Comparison of ENCODE assay signal across 15 cellular contexts in the genomic region with DNA sequence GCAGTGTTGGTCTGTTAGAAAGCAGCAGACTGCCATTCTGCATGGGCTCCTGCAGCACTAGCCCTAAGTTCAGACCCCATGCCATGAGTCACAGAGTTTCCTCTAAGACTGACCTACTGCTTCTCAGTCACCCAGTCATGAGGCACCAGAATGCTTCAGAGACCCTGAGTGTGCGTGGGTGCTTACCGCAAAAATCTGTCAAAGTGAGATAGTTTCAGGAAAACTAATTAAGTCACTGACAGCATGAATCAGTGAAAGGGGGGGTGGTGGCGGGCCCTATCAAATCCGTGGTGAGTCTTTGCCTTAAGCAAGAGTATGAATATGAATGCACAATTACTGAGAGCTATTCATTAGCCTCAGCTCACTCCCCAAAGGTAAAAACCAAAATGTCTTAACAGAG.
DNase-seq lines count a peak whose midpoint lies in the region; ATAC-seq, FAIRE-seq and TF ChIP-seq lines count a peak whose summit lies in the region.
"Had no signal": no experiment of that assay in that cellular context is flagged by ENCODE, and none has a peak within 500 bp of the region (broad histone marks: within the 10 kb centered on the region; RNA-seq: fewer than 3 reads in every experiment).

No MANE protein-coding gene starts in this region.

- RAD21 ChIA-PET in GM12878 (lab: Charles Lee; ENCODE audit: unreplicated experiment), result interaction anchor here (0.7 to 3.8 kb wide), 4 partner anchors 13 to 1260 kb away, joined by 3 to 9 read pairs (median 4); no protein-coding TSS in a partner anchor

- TF ChIP-seq EP300 in GM12878 (IDR thresholded peaks at IDR 0.05; ENCODE audit: borderline replicate concordance in 1 of 2, control insufficient read depth in 1 of 2, low read depth in 2 of 2, low read length in 2 of 2), result no peak

- SMC1A ChIA-PET in GM12878 (lab: Charles Lee; ENCODE audit: uncharacterized antibody, unreplicated experiment), result interaction anchor here (0.5 to 6.7 kb wide), 7 partner anchors 12 to 81 kb away, joined by 4 to 60 read pairs (median 5); no protein-coding TSS in a partner anchor

- H3K9me3 ChIP-seq in GM12878 (replicated peaks; ENCODE audit: control insufficient read depth, insufficient read depth, low read length) (no peaks in the 10 kb centered on the region), psoas muscle (no peaks in the 10 kb centered on the region)

- H3K36me3 ChIP-seq in GM12878 (ENCODE audit: control insufficient read depth in 2 of 2, insufficient read depth in 2 of 2, low read length in 1 of 2) (no peaks in the 10 kb centered on the region), psoas muscle (ENCODE audit: insufficient read depth in 1 of 2, low read depth in 1 of 2) (no peaks in the 10 kb centered on the region)

- no peak for TF ChIP-seq CTCF in GM12878 (IDR thresholded peaks at IDR 0.05 in 2 of 3, conservative IDR thresholded peaks at IDR 0.05 in 1 of 3; ENCODE audit: control insufficient read depth in 2 of 3, extremely low read depth in 1 of 3, insufficient read depth in 1 of 3, low read depth in 3 of 3, low read length in 3 of 3)
- no peak for TF ChIP-seq CTCF in psoas muscle (IDR thresholded peaks at IDR 0.05)

- CTCF ChIA-PET in GM12878 (lab: Yijun Ruan, JAX), result interaction anchor here (0.7 to 1.1 kb wide), 3 partner anchors 9 to 26 kb away, joined by 3 to 4 read pairs (median 3); no protein-coding TSS in a partner anchor

- no peak overlapping the region for H2AFZ ChIP-seq in GM12878 (ENCODE audit: control insufficient read depth, low read depth, low read length)
- H2AFZ ChIP-seq: PC-9 had no signal

- intact Hi-C loops in GM12878 (cut with micrococcal nuclease; ENCODE audit: unreplicated experiment) (no loop called here), psoas muscle (cut with DNase I) (no loop called here)

- H3K79me2 ChIP-seq in GM12878 (ENCODE audit: control insufficient read depth, insufficient read depth, low read length), result no peaks in the 10 kb centered on the region

- in situ Hi-C loops in GM12878 (cut with MboI), result no loop called here

- H3K4me3 ChIP-seq in GM12878, result no peak overlapping the region
- no peak overlapping the region for H3K4me3 ChIP-seq in psoas muscle
- H3K4me3 ChIP-seq: PC-9 had no signal

- H3K27ac ChIP-seq in GM12878 (ENCODE audit: control insufficient read depth, insufficient read depth) (no peak overlapping the region), psoas muscle (no peak overlapping the region)
- H3K27ac ChIP-seq: PC-9 had no signal

- no peak overlapping the region for H3K4me2 ChIP-seq in GM12878 (ENCODE audit: control insufficient read depth, insufficient read depth)
- H3K4me2 ChIP-seq: PC-9 had no signal

- POLR2A ChIA-PET in GM12878 (lab: Charles Lee), result interaction anchor here (1.4 kb wide), 1 partner anchor 98 kb away, joined by 4 read pairs; a partner anchor contains a TSS

- FAIRE-seq in GM12878 (lab: Jason Lieb, UNC), result no peak
- FAIRE-seq: GM18507 had no signal

- 0% methylated on average over 4 of the region's 4 CpGs for WGBS in GM12878 (ENCODE audit: insufficient coverage, insufficient replicate concordance, low lambda C conversion rate, missing lambda C conversion rate)
- 79 to 80% (median 79%) methylated on average over 4 of the region's 4 CpGs for WGBS in psoas muscle, 3 donors

- no peak for TF ChIP-seq RAD21 in GM12878 (IDR thresholded peaks at IDR 0.05; ENCODE audit: insufficient read depth, low read depth, low read length)

- no peak overlapping the region for H3K9ac ChIP-seq in GM12878 (ENCODE audit: control insufficient read depth, insufficient read depth, low read length)

- no peak for TF ChIP-seq POLR2A in GM12878 (IDR thresholded peaks at IDR 0.05; ENCODE audit: low read depth, low read length)

- no TSS peak for BruUV-seq in GM12878 (replicated peaks; lab: Mats Ljungman, UMichigan)

- no peaks in the 10 kb centered on the region for H4K20me1 ChIP-seq in GM12878 (ENCODE audit: control insufficient read depth, insufficient read depth)

- H3K4me1 ChIP-seq in GM12878 (ENCODE audit: control insufficient read depth, insufficient read depth, low read length), result no peaks in the 10 kb centered on the region
- H3K4me1 ChIP-seq in psoas muscle, result no peaks in the 10 kb centered on the region

- H3K27me3 ChIP-seq in GM12878 (replicated peaks in 1 of 2; ENCODE audit: control insufficient read depth in 2 of 2, insufficient read depth in 2 of 2, low read length in 1 of 2), result no peaks in the 10 kb centered on the region
- H3K27me3 ChIP-seq in psoas muscle (ENCODE audit: insufficient read depth in 3 of 3, low read length in 2 of 3), result no peaks in the 10 kb centered on the region

- ATAC-seq in HG02884 (IDR thresholded peaks at IDR 0.05; ENCODE audit: unreplicated experiment) (peak; percentile 50), GM12878 (peak; percentile 86), psoas muscle (no peak), GM21529 (IDR thresholded peaks at IDR 0.05; ENCODE audit: unreplicated experiment) (no peak)

- DNase-seq in activated T-cell treated with anti-CD3 and anti-CD28 coated beads, Interleukin-2, amount 50 U/mL, for 48 hours, result peak; percentile 21 to 30
- DNase-seq in activated T-cell treated with anti-CD3 and anti-CD28 coated beads for 4 hours (no peak), GM12878 (ENCODE audit: low read depth, low spot score) (no peak), renal cortical epithelial cell (ENCODE audit: low read depth) (peak; percentile 95), psoas muscle (no peak), NCI-H2029 (lab: John Stamatoyannopoulos, UW) (no peak)
- DNase-seq: aorta, DMS79, endodermal cell, NCI-H187 treated with DMSO at 0.1 percent for 48 hours, PC-9, T1000 had no signal

TF ChIP-seq in GM12878, 131 proteins besides CTCF, POLR2A, EP300 and RAD21:
- TF ChIP-seq IKZF1 (conservative IDR thresholded peaks at IDR 0.05) (peak; percentile 75), NBN (IDR thresholded peaks at IDR 0.05) (0 out of 2 replicates have a peak, but pooled peaks have one; percentile 27), RAD51 (IDR thresholded peaks at IDR 0.05) (no peak), NR2F1 (conservative IDR thresholded peaks at IDR 0.05) (0 out of 2 replicates have a peak, but pooled peaks have one; percentile 54), MTA2 (IDR thresholded peaks at IDR 0.05; ENCODE audit: low read depth) (peak; percentile 91), GATAD2B (conservative IDR thresholded peaks at IDR 0.05; ENCODE audit: low read depth) (peak; percentile 38; the same call in 1 of the 2 replicates), BHLHE40 (IDR thresholded peaks at IDR 0.05; ENCODE audit: borderline replicate concordance in 1 of 2, low read depth in 2 of 2, low read length in 1 of 2) (peak in 1 of 2 experiments; percentile 47; a peak in 1 of 4 replicates), DPF2 (IDR thresholded peaks at IDR 0.05) (peak; percentile 65; the same call in 1 of the 2 replicates), IKZF2 (IDR thresholded peaks at IDR 0.05) (peak; percentile 29 to 49; a peak in 2 of 4 replicates), ATF7 (IDR thresholded peaks at IDR 0.05; ENCODE audit: low read depth) (peak; percentile 84), BCL11A (IDR thresholded peaks at IDR 0.05; ENCODE audit: low read depth, low read length) (0 out of 2 replicates have a peak, but pooled peaks have one; percentile 36), ETV6 (conservative IDR thresholded peaks at IDR 0.05 in 1 of 2, IDR thresholded peaks at IDR 0.05 in 1 of 2; ENCODE audit: borderline replicate concordance in 1 of 2, low read depth in 1 of 2) (no peak), SP1 (IDR thresholded peaks at IDR 0.05; ENCODE audit: low read depth, low read length) (no peak)
- TF ChIP-seq, protein P1, sequence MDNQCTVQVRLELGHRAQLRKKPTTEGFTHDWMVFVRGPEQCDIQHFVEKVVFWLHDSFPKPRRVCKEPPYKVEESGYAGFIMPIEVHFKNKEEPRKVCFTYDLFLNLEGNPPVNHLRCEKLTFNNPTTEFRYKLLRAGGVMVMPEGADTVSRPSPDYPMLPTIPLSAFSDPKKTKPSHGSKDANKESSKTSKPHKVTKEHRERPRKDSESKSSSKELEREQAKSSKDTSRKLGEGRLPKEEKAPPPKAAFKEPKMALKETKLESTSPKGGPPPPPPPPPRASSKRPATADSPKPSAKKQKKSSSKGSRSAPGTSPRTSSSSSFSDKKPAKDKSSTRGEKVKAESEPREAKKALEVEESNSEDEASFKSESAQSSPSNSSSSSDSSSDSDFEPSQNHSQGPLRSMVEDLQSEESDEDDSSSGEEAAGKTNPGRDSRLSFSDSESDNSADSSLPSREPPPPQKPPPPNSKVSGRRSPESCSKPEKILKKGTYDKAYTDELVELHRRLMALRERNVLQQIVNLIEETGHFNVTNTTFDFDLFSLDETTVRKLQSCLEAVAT (IDR thresholded peaks at IDR 0.05), result 0 out of 2 replicates have a peak, but pooled peaks have one; percentile 30
- TF ChIP-seq, protein P2, sequence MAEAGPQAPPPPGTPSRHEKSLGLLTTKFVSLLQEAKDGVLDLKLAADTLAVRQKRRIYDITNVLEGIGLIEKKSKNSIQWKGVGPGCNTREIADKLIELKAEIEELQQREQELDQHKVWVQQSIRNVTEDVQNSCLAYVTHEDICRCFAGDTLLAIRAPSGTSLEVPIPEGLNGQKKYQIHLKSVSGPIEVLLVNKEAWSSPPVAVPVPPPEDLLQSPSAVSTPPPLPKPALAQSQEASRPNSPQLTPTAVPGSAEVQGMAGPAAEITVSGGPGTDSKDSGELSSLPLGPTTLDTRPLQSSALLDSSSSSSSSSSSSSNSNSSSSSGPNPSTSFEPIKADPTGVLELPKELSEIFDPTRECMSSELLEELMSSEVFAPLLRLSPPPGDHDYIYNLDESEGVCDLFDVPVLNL (IDR thresholded peaks at IDR 0.05; ENCODE audit: low read depth, low read length), result no peak

Comparison
In these comparisons a context has a peak if more than half of its experiments do, and no peak if none do; other contexts are left out.
1. DNase-seq: peak in activated T-cell treated with anti-CD3 and anti-CD28 coated beads, Interleukin-2, amount 50 U/mL, for 48 hours (2 of 2) and renal cortical epithelial cell (single experiment); none in activated T-cell treated with anti-CD3 and anti-CD28 coated beads for 4 hours (single experiment), GM12878 (single experiment), psoas muscle (0 of 2) and NCI-H2029 (single experiment).
2. ATAC-seq: peak in HG02884 (single experiment) and GM12878 (single experiment); none in psoas muscle (0 of 4) and GM21529 (single experiment).